1 cellular context compared by ENCODE assay signal in the genomic region with DNA sequence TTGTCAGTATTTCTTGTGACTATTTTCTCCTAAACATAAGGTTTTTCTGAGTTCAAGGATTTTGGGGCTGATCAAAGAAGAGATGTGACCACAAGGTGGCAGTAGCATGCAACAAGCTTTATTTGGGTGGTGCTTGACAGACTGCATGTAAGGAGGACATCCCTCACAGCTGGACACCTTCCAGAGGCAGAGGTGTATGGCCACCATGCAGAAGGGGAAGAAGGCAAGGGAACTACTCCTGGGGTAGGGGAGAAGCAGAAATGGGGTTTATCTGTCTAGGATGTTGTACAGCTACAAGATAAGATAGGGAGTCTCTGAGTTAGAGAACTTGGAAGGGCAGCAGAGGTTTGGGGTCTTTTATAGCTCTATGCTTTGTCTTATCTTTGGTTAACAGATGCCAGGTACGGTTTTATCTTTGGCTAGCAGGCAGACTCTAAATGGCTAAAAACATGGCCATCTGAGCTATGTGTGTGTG.
TF ChIP-seq lines count a peak whose summit lies in the region.

No MANE protein-coding gene starts in this region.

TF ChIP-seq in K562, 482 proteins besides CTCF, POLR2A, EP300 and RAD21 (continued from another document and continues in another):
- TF ChIP-seq, protein P1, sequence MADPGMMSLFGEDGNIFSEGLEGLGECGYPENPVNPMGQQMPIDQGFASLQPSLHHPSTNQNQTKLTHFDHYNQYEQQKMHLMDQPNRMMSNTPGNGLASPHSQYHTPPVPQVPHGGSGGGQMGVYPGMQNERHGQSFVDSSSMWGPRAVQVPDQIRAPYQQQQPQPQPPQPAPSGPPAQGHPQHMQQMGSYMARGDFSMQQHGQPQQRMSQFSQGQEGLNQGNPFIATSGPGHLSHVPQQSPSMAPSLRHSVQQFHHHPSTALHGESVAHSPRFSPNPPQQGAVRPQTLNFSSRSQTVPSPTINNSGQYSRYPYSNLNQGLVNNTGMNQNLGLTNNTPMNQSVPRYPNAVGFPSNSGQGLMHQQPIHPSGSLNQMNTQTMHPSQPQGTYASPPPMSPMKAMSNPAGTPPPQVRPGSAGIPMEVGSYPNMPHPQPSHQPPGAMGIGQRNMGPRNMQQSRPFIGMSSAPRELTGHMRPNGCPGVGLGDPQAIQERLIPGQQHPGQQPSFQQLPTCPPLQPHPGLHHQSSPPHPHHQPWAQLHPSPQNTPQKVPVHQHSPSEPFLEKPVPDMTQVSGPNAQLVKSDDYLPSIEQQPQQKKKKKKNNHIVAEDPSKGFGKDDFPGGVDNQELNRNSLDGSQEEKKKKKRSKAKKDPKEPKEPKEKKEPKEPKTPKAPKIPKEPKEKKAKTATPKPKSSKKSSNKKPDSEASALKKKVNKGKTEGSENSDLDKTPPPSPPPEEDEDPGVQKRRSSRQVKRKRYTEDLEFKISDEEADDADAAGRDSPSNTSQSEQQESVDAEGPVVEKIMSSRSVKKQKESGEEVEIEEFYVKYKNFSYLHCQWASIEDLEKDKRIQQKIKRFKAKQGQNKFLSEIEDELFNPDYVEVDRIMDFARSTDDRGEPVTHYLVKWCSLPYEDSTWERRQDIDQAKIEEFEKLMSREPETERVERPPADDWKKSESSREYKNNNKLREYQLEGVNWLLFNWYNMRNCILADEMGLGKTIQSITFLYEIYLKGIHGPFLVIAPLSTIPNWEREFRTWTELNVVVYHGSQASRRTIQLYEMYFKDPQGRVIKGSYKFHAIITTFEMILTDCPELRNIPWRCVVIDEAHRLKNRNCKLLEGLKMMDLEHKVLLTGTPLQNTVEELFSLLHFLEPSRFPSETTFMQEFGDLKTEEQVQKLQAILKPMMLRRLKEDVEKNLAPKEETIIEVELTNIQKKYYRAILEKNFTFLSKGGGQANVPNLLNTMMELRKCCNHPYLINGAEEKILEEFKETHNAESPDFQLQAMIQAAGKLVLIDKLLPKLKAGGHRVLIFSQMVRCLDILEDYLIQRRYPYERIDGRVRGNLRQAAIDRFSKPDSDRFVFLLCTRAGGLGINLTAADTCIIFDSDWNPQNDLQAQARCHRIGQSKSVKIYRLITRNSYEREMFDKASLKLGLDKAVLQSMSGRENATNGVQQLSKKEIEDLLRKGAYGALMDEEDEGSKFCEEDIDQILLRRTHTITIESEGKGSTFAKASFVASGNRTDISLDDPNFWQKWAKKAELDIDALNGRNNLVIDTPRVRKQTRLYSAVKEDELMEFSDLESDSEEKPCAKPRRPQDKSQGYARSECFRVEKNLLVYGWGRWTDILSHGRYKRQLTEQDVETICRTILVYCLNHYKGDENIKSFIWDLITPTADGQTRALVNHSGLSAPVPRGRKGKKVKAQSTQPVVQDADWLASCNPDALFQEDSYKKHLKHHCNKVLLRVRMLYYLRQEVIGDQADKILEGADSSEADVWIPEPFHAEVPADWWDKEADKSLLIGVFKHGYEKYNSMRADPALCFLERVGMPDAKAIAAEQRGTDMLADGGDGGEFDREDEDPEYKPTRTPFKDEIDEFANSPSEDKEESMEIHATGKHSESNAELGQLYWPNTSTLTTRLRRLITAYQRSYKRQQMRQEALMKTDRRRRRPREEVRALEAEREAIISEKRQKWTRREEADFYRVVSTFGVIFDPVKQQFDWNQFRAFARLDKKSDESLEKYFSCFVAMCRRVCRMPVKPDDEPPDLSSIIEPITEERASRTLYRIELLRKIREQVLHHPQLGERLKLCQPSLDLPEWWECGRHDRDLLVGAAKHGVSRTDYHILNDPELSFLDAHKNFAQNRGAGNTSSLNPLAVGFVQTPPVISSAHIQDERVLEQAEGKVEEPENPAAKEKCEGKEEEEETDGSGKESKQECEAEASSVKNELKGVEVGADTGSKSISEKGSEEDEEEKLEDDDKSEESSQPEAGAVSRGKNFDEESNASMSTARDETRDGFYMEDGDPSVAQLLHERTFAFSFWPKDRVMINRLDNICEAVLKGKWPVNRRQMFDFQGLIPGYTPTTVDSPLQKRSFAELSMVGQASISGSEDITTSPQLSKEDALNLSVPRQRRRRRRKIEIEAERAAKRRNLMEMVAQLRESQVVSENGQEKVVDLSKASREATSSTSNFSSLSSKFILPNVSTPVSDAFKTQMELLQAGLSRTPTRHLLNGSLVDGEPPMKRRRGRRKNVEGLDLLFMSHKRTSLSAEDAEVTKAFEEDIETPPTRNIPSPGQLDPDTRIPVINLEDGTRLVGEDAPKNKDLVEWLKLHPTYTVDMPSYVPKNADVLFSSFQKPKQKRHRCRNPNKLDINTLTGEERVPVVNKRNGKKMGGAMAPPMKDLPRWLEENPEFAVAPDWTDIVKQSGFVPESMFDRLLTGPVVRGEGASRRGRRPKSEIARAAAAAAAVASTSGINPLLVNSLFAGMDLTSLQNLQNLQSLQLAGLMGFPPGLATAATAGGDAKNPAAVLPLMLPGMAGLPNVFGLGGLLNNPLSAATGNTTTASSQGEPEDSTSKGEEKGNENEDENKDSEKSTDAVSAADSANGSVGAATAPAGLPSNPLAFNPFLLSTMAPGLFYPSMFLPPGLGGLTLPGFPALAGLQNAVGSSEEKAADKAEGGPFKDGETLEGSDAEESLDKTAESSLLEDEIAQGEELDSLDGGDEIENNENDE (IDR thresholded peaks at IDR 0.05; ENCODE audit: low read depth, low read length): no peak
- TF ChIP-seq SRSF1 (IDR thresholded peaks at IDR 0.05; ENCODE audit: low read depth, low read length) (no peak), KLF1 (tag; IDR thresholded peaks at IDR 0.05) (no peak), RFX7 (CRISPR knock-in tag; IDR thresholded peaks at IDR 0.05) (no peak), HOXB6 (CRISPR knock-in tag; IDR thresholded peaks at IDR 0.05; ENCODE audit: borderline replicate concordance) (no peak), ZNF224 (CRISPR knock-in tag; IDR thresholded peaks at IDR 0.05) (no peak), GTF2E2 (tag; IDR thresholded peaks at IDR 0.05) (no peak), HMG20B (CRISPR knock-in tag; IDR thresholded peaks at IDR 0.05) (no peak), ATF7 (IDR thresholded peaks at IDR 0.05) (peak; percentile 79), RAD51 (IDR thresholded peaks at IDR 0.05; ENCODE audit: borderline replicate concordance, low read depth) (peak; percentile 46; the same call in 1 of the 2 replicates), POLR3A (IDR thresholded peaks at IDR 0.05; ENCODE audit: borderline replicate concordance, extremely low read depth, insufficient read depth, insufficient read length) (no peak), KAT2B (IDR thresholded peaks at IDR 0.05; ENCODE audit: low read depth, low read length) (no peak), U2AF2 (optimal IDR thresholded peaks at IDR 0.05; ENCODE audit: low read depth, low read length) (no peak), ZNF830 (CRISPR knock-in tag; IDR thresholded peaks at IDR 0.05) (no peak), STAG1 (CRISPR knock-in tag; IDR thresholded peaks at IDR 0.05; ENCODE audit: borderline replicate concordance) (no peak), FOXK2 (conservative IDR thresholded peaks at IDR 0.05 in 1 of 2, IDR thresholded peaks at IDR 0.05 in 1 of 2; ENCODE audit: low read depth in 2 of 2) (peak; percentile 40 to 59; a peak in 2 of 4 replicates), ZBTB17 (CRISPR knock-in tag; IDR thresholded peaks at IDR 0.05) (0 out of 2 replicates have a peak, but pooled peaks have one; percentile 33), ZNF121 (CRISPR knock-in tag; conservative IDR thresholded peaks at IDR 0.05) (no peak), ZNF778 (CRISPR knock-in tag; IDR thresholded peaks at IDR 0.05) (no peak), NCOA6 (IDR thresholded peaks at IDR 0.05) (no peak), SMARCC2 (IDR thresholded peaks at IDR 0.05; ENCODE audit: low read depth) (peak; percentile 97), ARNT (IDR thresholded peaks at IDR 0.05) (peak; percentile 87 to 97; a peak in 3 of 4 replicates), ZNF175 (CRISPR knock-in tag; IDR thresholded peaks at IDR 0.05; ENCODE audit: low read depth) (no peak), ZKSCAN8 (CRISPR knock-in tag; IDR thresholded peaks at IDR 0.05) (peak; percentile 53; the same call in 1 of the 2 replicates), ZNF239 (CRISPR knock-in tag; IDR thresholded peaks at IDR 0.05) (peak; percentile 58; the same call in 1 of the 2 replicates), GATAD2B (IDR thresholded peaks at IDR 0.05; ENCODE audit: borderline replicate concordance) (peak; percentile 99), TEAD2 (tag; IDR thresholded peaks at IDR 0.05) (no peak), ELF1 (tag; IDR thresholded peaks at IDR 0.05) (0 out of 2 replicates have a peak, but pooled peaks have one; percentile 15)
- TF ChIP-seq, protein P2, sequence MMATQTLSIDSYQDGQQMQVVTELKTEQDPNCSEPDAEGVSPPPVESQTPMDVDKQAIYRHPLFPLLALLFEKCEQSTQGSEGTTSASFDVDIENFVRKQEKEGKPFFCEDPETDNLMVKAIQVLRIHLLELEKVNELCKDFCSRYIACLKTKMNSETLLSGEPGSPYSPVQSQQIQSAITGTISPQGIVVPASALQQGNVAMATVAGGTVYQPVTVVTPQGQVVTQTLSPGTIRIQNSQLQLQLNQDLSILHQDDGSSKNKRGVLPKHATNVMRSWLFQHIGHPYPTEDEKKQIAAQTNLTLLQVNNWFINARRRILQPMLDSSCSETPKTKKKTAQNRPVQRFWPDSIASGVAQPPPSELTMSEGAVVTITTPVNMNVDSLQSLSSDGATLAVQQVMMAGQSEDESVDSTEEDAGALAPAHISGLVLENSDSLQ (IDR thresholded peaks at IDR 0.05): peak; percentile 85
- TF ChIP-seq, protein P3, sequence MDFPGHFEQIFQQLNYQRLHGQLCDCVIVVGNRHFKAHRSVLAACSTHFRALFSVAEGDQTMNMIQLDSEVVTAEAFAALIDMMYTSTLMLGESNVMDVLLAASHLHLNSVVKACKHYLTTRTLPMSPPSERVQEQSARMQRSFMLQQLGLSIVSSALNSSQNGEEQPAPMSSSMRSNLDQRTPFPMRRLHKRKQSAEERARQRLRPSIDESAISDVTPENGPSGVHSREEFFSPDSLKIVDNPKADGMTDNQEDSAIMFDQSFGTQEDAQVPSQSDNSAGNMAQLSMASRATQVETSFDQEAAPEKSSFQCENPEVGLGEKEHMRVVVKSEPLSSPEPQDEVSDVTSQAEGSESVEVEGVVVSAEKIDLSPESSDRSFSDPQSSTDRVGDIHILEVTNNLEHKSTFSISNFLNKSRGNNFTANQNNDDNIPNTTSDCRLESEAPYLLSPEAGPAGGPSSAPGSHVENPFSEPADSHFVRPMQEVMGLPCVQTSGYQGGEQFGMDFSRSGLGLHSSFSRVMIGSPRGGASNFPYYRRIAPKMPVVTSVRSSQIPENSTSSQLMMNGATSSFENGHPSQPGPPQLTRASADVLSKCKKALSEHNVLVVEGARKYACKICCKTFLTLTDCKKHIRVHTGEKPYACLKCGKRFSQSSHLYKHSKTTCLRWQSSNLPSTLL (IDR thresholded peaks at IDR 0.05): no peak
- TF ChIP-seq, protein P4, sequence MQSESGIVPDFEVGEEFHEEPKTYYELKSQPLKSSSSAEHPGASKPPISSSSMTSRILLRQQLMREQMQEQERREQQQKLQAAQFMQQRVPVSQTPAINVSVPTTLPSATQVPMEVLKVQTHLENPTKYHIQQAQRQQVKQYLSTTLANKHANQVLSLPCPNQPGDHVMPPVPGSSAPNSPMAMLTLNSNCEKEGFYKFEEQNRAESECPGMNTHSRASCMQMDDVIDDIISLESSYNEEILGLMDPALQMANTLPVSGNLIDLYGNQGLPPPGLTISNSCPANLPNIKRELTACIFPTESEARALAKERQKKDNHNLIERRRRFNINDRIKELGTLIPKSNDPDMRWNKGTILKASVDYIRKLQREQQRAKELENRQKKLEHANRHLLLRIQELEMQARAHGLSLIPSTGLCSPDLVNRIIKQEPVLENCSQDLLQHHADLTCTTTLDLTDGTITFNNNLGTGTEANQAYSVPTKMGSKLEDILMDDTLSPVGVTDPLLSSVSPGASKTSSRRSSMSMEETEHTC (IDR thresholded peaks at IDR 0.05): 0 out of 2 replicates have a peak, but pooled peaks have one; percentile 11
- TF ChIP-seq, protein P5, sequence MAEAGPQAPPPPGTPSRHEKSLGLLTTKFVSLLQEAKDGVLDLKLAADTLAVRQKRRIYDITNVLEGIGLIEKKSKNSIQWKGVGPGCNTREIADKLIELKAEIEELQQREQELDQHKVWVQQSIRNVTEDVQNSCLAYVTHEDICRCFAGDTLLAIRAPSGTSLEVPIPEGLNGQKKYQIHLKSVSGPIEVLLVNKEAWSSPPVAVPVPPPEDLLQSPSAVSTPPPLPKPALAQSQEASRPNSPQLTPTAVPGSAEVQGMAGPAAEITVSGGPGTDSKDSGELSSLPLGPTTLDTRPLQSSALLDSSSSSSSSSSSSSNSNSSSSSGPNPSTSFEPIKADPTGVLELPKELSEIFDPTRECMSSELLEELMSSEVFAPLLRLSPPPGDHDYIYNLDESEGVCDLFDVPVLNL (CRISPR knock-in tag; IDR thresholded peaks at IDR 0.05; ENCODE audit: low read depth): no peak
- TF ChIP-seq, protein P6, sequence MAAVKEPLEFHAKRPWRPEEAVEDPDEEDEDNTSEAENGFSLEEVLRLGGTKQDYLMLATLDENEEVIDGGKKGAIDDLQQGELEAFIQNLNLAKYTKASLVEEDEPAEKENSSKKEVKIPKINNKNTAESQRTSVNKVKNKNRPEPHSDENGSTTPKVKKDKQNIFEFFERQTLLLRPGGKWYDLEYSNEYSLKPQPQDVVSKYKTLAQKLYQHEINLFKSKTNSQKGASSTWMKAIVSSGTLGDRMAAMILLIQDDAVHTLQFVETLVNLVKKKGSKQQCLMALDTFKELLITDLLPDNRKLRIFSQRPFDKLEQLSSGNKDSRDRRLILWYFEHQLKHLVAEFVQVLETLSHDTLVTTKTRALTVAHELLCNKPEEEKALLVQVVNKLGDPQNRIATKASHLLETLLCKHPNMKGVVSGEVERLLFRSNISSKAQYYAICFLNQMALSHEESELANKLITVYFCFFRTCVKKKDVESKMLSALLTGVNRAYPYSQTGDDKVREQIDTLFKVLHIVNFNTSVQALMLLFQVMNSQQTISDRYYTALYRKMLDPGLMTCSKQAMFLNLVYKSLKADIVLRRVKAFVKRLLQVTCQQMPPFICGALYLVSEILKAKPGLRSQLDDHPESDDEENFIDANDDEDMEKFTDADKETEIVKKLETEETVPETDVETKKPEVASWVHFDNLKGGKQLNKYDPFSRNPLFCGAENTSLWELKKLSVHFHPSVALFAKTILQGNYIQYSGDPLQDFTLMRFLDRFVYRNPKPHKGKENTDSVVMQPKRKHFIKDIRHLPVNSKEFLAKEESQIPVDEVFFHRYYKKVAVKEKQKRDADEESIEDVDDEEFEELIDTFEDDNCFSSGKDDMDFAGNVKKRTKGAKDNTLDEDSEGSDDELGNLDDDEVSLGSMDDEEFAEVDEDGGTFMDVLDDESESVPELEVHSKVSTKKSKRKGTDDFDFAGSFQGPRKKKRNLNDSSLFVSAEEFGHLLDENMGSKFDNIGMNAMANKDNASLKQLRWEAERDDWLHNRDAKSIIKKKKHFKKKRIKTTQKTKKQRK (IDR thresholded peaks at IDR 0.05; ENCODE audit: borderline replicate concordance, low read depth, low read length): no peak
- TF ChIP-seq, protein P7, sequence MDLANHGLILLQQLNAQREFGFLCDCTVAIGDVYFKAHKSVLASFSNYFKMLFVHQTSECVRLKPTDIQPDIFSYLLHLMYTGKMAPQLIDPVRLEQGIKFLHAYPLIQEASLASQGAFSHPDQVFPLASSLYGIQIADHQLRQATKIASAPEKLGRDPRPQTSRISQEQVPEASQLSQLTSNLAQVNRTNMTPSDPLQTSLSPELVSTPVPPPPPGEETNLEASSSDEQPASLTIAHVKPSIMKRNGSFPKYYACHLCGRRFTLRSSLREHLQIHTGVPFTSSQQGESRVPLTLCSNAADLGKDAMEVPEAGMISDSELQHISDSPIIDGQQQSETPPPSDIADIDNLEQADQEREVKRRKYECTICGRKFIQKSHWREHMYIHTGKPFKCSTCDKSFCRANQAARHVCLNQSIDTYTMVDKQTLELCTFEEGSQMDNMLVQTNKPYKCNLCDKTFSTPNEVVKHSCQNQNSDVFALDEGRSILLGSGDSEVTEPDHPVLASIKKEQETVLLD (IDR thresholded peaks at IDR 0.05): peak; percentile 90
